ENCODE assay signal across 8 cellular contexts in genomic region chr9:125705893-125706292, GRCh38. TPM values are rescaled to one million over a fixed set of nuclear protein-coding genes. Genes with fewer than 3 reads are reported as not detected.
DNase-seq lines count a peak whose midpoint lies in the region; FAIRE-seq and TF ChIP-seq lines count a peak whose summit lies in the region.

No MANE protein-coding gene starts in this region.

- H3K9ac ChIP-seq in HUES6 (ENCODE audit: low read length) (peak overlapping the region; percentile 83), mammary epithelial cell (ENCODE audit: insufficient read depth, low read length) (peak overlapping the region; percentile 75), mucosa of stomach (ENCODE audit: low read length) (no peak overlapping the region)

- 60% methylated on average over 4 of the region's 4 CpGs for WGBS in mammary epithelial cell (ENCODE audit: low coverage, missing lambda C conversion rate)
- WGBS in small intestine, 3 donors: 69 to 84% (median 79%) methylated on average over 4 of the region's 4 CpGs

- FAIRE-seq in small intestine (lab: Jason Lieb, UNC): no peak

- intact Hi-C loops in A673 (cut with micrococcal nuclease; ENCODE audit: unreplicated experiment) (no loop called here), mammary epithelial cell (cut with micrococcal nuclease) (loop anchor here (5.0 kb wide), 3 partner anchors 116 to 181 kb away; no protein-coding TSS in a partner anchor)

- no peaks in the 10 kb centered on the region for H3K36me3 ChIP-seq in A673 (ENCODE audit: insufficient read depth, low read length, poor library complexity, severe bottlenecking)
- H3K36me3 ChIP-seq in HUES6 (ENCODE audit: control insufficient read depth, insufficient read depth, low read length): no peaks in the 10 kb centered on the region; the same call in 1 of the 2 replicates
- H3K36me3 ChIP-seq in mammary epithelial cell (ENCODE audit: insufficient read depth, low read length): no peaks in the 10 kb centered on the region
- no peaks in the 10 kb centered on the region for H3K36me3 ChIP-seq in mucosa of stomach (ENCODE audit: control insufficient read depth, insufficient read depth, low read length)
- no peaks in the 10 kb centered on the region for H3K36me3 ChIP-seq in small intestine (ENCODE audit: control insufficient read depth in 2 of 2, insufficient read depth in 2 of 2, low read length in 2 of 2)

- BruUV-seq in A673 (replicated peaks; lab: Mats Ljungman, UMichigan) (no TSS peak), mammary epithelial cell (replicated peaks; lab: Mats Ljungman, UMichigan) (no TSS peak)

- dilution Hi-C loops in mammary epithelial cell (cut with HindIII; ENCODE audit: low sequenced_read_pairs): no loop called here

- H4K20me1 ChIP-seq in mammary epithelial cell (ENCODE audit: insufficient read depth, low read length): peaks cover 2% of the 10 kb centered on the region

- H2AFZ ChIP-seq in mammary epithelial cell (ENCODE audit: low read depth, low read length): no peak overlapping the region

- CTCF ChIA-PET in A673 (lab: Charles Lee): no interaction called here
- CTCF ChIA-PET in mammary epithelial cell (lab: Charles Lee; ENCODE audit: low non-redundant PET): no interaction called here

- no peaks in the 10 kb centered on the region for H3K4me1 ChIP-seq in A673 (ENCODE audit: insufficient read depth, low read length, poor library complexity, severe bottlenecking)
- peaks cover 32% of the 10 kb centered on the region for H3K4me1 ChIP-seq in HUES6 (ENCODE audit: control insufficient read depth, insufficient read depth, low read length)
- H3K4me1 ChIP-seq in mammary epithelial cell (ENCODE audit: insufficient read depth, low read length): peaks cover 24% of the 10 kb centered on the region
- H3K4me1 ChIP-seq in mucosa of stomach (ENCODE audit: control insufficient read depth, insufficient read depth, low read length): peaks cover 14% of the 10 kb centered on the region
- H3K4me1 ChIP-seq in small intestine (ENCODE audit: control insufficient read depth in 2 of 2, insufficient read depth in 1 of 2, low read depth in 1 of 2, low read length in 1 of 2): peaks cover 0 to 5% of the 10 kb centered on the region in 2 donors

- H3K27ac ChIP-seq in A673 (ENCODE audit: low read depth, low read length, poor library complexity, severe bottlenecking): peak overlapping the region; percentile 83
- H3K27ac ChIP-seq in HUES6 (ENCODE audit: low read depth, low read length): no peak overlapping the region
- H3K27ac ChIP-seq in mammary epithelial cell (ENCODE audit: insufficient read depth, low read depth, low read length): peak overlapping the region; percentile 67
- no peak overlapping the region for H3K27ac ChIP-seq in small intestine (ENCODE audit: low read depth in 1 of 2, low read length in 1 of 2)

- H3K79me2 ChIP-seq in mammary epithelial cell (ENCODE audit: insufficient read depth, low read length): peaks cover 61% of the 10 kb centered on the region

- H3K27me3 ChIP-seq in A673 (replicated peaks; ENCODE audit: insufficient read depth, low read depth, low read length, poor library complexity) (no peaks in the 10 kb centered on the region), HUES6 (ENCODE audit: control insufficient read depth, insufficient read depth, low read length) (no peaks in the 10 kb centered on the region), mammary epithelial cell (ENCODE audit: insufficient read depth, low read length) (no peaks in the 10 kb centered on the region), mucosa of stomach (ENCODE audit: control insufficient read depth, insufficient read depth, low read length) (no peaks in the 10 kb centered on the region), small intestine (ENCODE audit: control insufficient read depth in 2 of 2, insufficient read depth in 2 of 2, low read length in 2 of 2) (no peaks in the 10 kb centered on the region)

- H3K9me3 ChIP-seq in A673 (ENCODE audit: low read depth, low read length, poor library complexity, severe bottlenecking) (no peaks in the 10 kb centered on the region), HUES6 (ENCODE audit: control insufficient read depth, insufficient read depth, low read depth, low read length) (no peaks in the 10 kb centered on the region), mammary epithelial cell (replicated peaks; ENCODE audit: insufficient read depth, low read length) (no peaks in the 10 kb centered on the region), mucosa of stomach (ENCODE audit: control insufficient read depth, low read length) (no peaks in the 10 kb centered on the region), small intestine (ENCODE audit: control insufficient read depth, low read depth) (no peaks in the 10 kb centered on the region)

- in situ Hi-C loops in mammary epithelial cell (cut with MboI; ENCODE audit: low sequenced_read_pairs in 2 of 2): no loop called here

- H3K4me3 ChIP-seq in A673 (ENCODE audit: low read depth, low read length, poor library complexity, severe bottlenecking) (peak overlapping the region; percentile 93), HUES6 (ENCODE audit: low read depth, low read length) (peak overlapping the region; percentile 97), mammary epithelial cell (replicated peaks in 1 of 3; ENCODE audit: insufficient read depth in 1 of 3, low read depth in 2 of 3, low read length in 3 of 3) (peak overlapping the region; percentile 78 to 88 (median 84)), mucosa of stomach (ENCODE audit: low read length) (peak overlapping the region; percentile 68), small intestine (ENCODE audit: low read depth in 1 of 2, low read length in 2 of 2) (peak overlapping the region in 1 of 2 donors; percentile 96)

- H3K4me2 ChIP-seq in mammary epithelial cell (ENCODE audit: insufficient read depth, low read depth, low read length): peak overlapping the region; percentile 74

- no peak for DNase-seq in A673 (ENCODE audit: low spot score)
- DNase-seq in mammary epithelial cell: no peak
- no peak for DNase-seq in putamen (ENCODE audit: low spot score)
- DNase-seq in stimulated activated naive CD4-positive, alpha-beta T cell (lab: John Stamatoyannopoulos, UW): no peak
- no peak for DNase-seq in NCI-H82 treated with DMSO at 0.1 percent for 48 hours (lab: John Stamatoyannopoulos, UW; ENCODE audit: unreplicated experiment)
- DNase-seq in small intestine: no peak

- POLR2A ChIA-PET in A673 (lab: Charles Lee; ENCODE audit: low non-redundant PET): no interaction called here

- TF ChIP-seq CTCF in A673 (conservative IDR thresholded peaks at IDR 0.05; ENCODE audit: low read depth, low read length) (no peak), mammary epithelial cell (conservative IDR thresholded peaks at IDR 0.05 in 1 of 2, IDR thresholded peaks at IDR 0.05 in 1 of 2; ENCODE audit: extremely low read depth in 1 of 2, insufficient read depth in 1 of 2, low read depth in 1 of 2, low read length in 2 of 2) (no peak)

RNA-seq across cellular contexts. Expression of gene MAPKAP1, which starts 1.1 kb away (rescaled TPM):
- total RNA-seq in A673 (2021) (98.7 and 103 TPM in 2 replicates), mammary epithelial cell (100 to 1,000 TPM in 1 of 2 donors, 10 to 100 TPM in 1; 81.4 to 104 TPM)
- polyA plus RNA-seq in mammary epithelial cell (97.6 TPM), small intestine (10 to 100 TPM; 38.4 to 57.4 (median 45.0) TPM)
- polyA minus RNA-seq in mammary epithelial cell: 147 TPM

RNA-seq across cellular contexts. Expression of gene PBX3, which starts 41.3 kb away (rescaled TPM):
- 1.5 and 3.5 TPM in 2 replicates for total RNA-seq in A673 (2021)
- 10 to 100 TPM; 22.2 to 29.0 TPM for total RNA-seq in mammary epithelial cell
- 24.8 TPM for polyA plus RNA-seq in mammary epithelial cell
- polyA minus RNA-seq in mammary epithelial cell: 16.6 TPM
- 1 to 10 TPM; 2.5 to 8.7 (median 4.1) TPM for polyA plus RNA-seq in small intestine

Comparison
In these comparisons a context has a peak if more than half of its experiments do, and no peak if none do; other contexts are left out.
1. H3K27ac ChIP-seq: peak in A673 (single experiment) and mammary epithelial cell (single experiment); none in HUES6 (single experiment) and small intestine (0 of 2).